In genomic region chr15:42547926-42548257, GRCh38 we compare ENCODE assay signal across 7 cellular contexts. TPM values are rescaled to one million over a fixed set of nuclear protein-coding genes. Genes with fewer than 3 reads are reported as not detected.
DNase-seq lines count a peak whose midpoint lies in the region; ATAC-seq, FAIRE-seq and TF ChIP-seq lines count a peak whose summit lies in the region.

No MANE protein-coding gene starts in this region.

- peaks cover 40% of the 10 kb centered on the region for H3K79me2 ChIP-seq in HepG2 (ENCODE audit: insufficient read depth, low read length)

- H3K9me3 ChIP-seq in HepG2 (ENCODE audit: low read length): no peaks in the 10 kb centered on the region
- no peaks in the 10 kb centered on the region for H3K9me3 ChIP-seq in testis

- 9% methylated on average over 5 of the region's 9 CpGs for WGBS in HepG2 (ENCODE audit: low lambda C conversion rate)
- 0 to 2% methylated on average over 9 of the region's 9 CpGs for WGBS in testis, 2 donors

- CTCF ChIA-PET in HepG2 (lab: Yijun Ruan, JAX; ENCODE audit: low intra/inter-chr PET ratio, low total read pairs): no interaction called here

- H3K4me1 ChIP-seq in HepG2 (ENCODE audit: insufficient read depth, low read length) (peaks cover 45% of the 10 kb centered on the region), testis (peaks cover 17% of the 10 kb centered on the region)

- H3K27ac ChIP-seq in HepG2 (ENCODE audit: extremely low read length, insufficient read depth, low read length) (peak overlapping the region; percentile 68), testis (peak overlapping the region; percentile 91 to 94)

- peak overlapping the region; percentile 93 for H3K9ac ChIP-seq in HepG2 (ENCODE audit: insufficient read depth, low read depth, low read length)

- intact Hi-C loops in HepG2 (cut with micrococcal nuclease; ENCODE audit: unreplicated experiment): loop anchor here (2.0 to 5.0 kb wide), 2 partner anchors 57 to 104 kb away; partner anchors contain the start of gene ZNF106
- intact Hi-C loops in testis (cut with DNase I; ENCODE audit: low total_unique reads): no loop called here

- peak overlapping the region; percentile 100 for H3K4me3 ChIP-seq in Jurkat, Clone E6-1 (ENCODE audit: low read length)
- H3K4me3 ChIP-seq in bronchial epithelial cell (ENCODE audit: low read depth, low read length) (peak overlapping the region; percentile 72), HepG2 (replicated peaks in 1 of 3; ENCODE audit: insufficient read depth in 1 of 3, low read depth in 2 of 3, low read length in 3 of 3) (peak overlapping the region; percentile 87 to 96 (median 96)), testis (peak overlapping the region; percentile 81 to 91)

- H3K27me3 ChIP-seq in bronchial epithelial cell (ENCODE audit: control insufficient read depth, insufficient read depth, low read length): no peaks in the 10 kb centered on the region
- H3K27me3 ChIP-seq in HepG2 (ENCODE audit: control insufficient read depth in 1 of 2, insufficient read depth in 2 of 2, low read length in 2 of 2): no peaks in the 10 kb centered on the region; a peak in 1 of 5 replicates
- no peaks in the 10 kb centered on the region for H3K27me3 ChIP-seq in testis

- H2AFZ ChIP-seq in HepG2 (ENCODE audit: low read length): peak overlapping the region; percentile 59

- no peaks in the 10 kb centered on the region for H4K20me1 ChIP-seq in HepG2 (ENCODE audit: insufficient read depth, low read length)

- FAIRE-seq in bronchial epithelial cell (lab: Jason Lieb, UNC) (no peak), HepG2 (lab: Jason Lieb, UNC) (peak; percentile 18)

- DNase-seq in Jurkat, Clone E6-1 (ENCODE audit: low read depth, low spot score): peak; percentile 9
- DNase-seq in bronchial epithelial cell (ENCODE audit: low read depth) (peak; percentile 44), HepG2 (ENCODE audit: low spot score) (peak; percentile 3), testis (no peak), NCI-H446 (lab: John Stamatoyannopoulos, UW) (no peak)
- no peak for DNase-seq in activated CD4-positive, CD25-positive, alpha-beta regulatory T cell treated with anti-CD3 and anti-CD28 coated beads, Interleukin-2, amount 50 U/mL, for 72 hours

- TF ChIP-seq POLR2A in HepG2 (IDR thresholded peaks at IDR 0.05; ENCODE audit: insufficient read depth in 1 of 2, low read depth in 2 of 2, low read length in 2 of 2): no peak
- TF ChIP-seq POLR2A in testis (IDR thresholded peaks at IDR 0.05): no peak

- no peak for TF ChIP-seq RAD21 in HepG2 (CRISPR knock-in tag; IDR thresholded peaks at IDR 0.05)

- peaks cover 15% of the 10 kb centered on the region for H3K36me3 ChIP-seq in bronchial epithelial cell (ENCODE audit: control insufficient read depth, insufficient read depth, low read length)
- peaks cover 0 to 20% of the 10 kb centered on the region in 2 experiments; a peak in 4 of 5 replicates for H3K36me3 ChIP-seq in HepG2 (replicated peaks in 1 of 2; ENCODE audit: control insufficient read depth in 1 of 2, insufficient read depth in 2 of 2, low read length in 2 of 2)
- H3K36me3 ChIP-seq in testis (ENCODE audit: low read depth, missing control alignments): no peaks in the 10 kb centered on the region

- BruUV-seq in HepG2 (replicated peaks; lab: Mats Ljungman, UMichigan): no TSS peak

- in situ Hi-C loops in HepG2 (cut with HindIII; ENCODE audit: extremely low pct_ligation_motif_present, low pct_unique_long_range_greater_than_20kb): no loop called here

- H3K4me2 ChIP-seq in HepG2 (ENCODE audit: low read depth, low read length): peak overlapping the region; percentile 77

- TF ChIP-seq CTCF in bronchial epithelial cell (IDR thresholded peaks at IDR 0.05; ENCODE audit: insufficient read depth, low read length, severe bottlenecking) (no peak), HepG2 (CRISPR knock-in tag; IDR thresholded peaks at IDR 0.05) (no peak), testis (IDR thresholded peaks at IDR 0.05) (no peak)

- TF ChIP-seq EP300 in HepG2 (IDR thresholded peaks at IDR 0.05; ENCODE audit: low read depth in 2 of 2, low read length in 2 of 2) (no peak), HepG2 (CRISPR knock-in tag; IDR thresholded peaks at IDR 0.05; ENCODE audit: borderline replicate concordance) (no peak)

- POLR2A ChIA-PET in HepG2 (lab: Yijun Ruan, JAX): interaction anchor here (0.8 to 2.1 kb wide), 7 partner anchors 9 to 155 kb away, joined by 3 to 20 read pairs (median 7); partner anchors contain the start of genes SNAP23, STARD9 and ZNF106

- peak; percentile 7 for ATAC-seq in GM19372 (IDR thresholded peaks at IDR 0.05; ENCODE audit: low read depth, unreplicated experiment)
- ATAC-seq in HepG2: peak; percentile 38

RNA-seq across cellular contexts. Expression of gene LRRC57, which starts 0.7 kb away (rescaled TPM):
- polyA plus RNA-seq in Jurkat, Clone E6-1 (2012; ENCODE audit: insufficient read depth, insufficient read length): 20.1 TPM
- total RNA-seq in bronchial epithelial cell (17.1 and 20.2 TPM in 2 replicates), HepG2 (2016; rRNA removed; fragmentation: Illumina TruSeq; extraction: Trizol) (14.8 and 26.0 TPM in 2 replicates), testis (10 to 100 TPM; 26.7 to 35.4 TPM)
- 1.7 and 3.9 TPM in 2 replicates for total RNA-seq in HepG2 (2016; cell fraction: cytosol; rRNA removed; fragmentation: Illumina TruSeq; extraction: Trizol; ENCODE audit: low read depth)
- 16.4 and 25.0 TPM in 2 replicates for total RNA-seq in HepG2 (2016; cell fraction: insoluble cytoplasmic fraction; rRNA removed; fragmentation: Illumina TruSeq; extraction: Trizol)
- total RNA-seq in HepG2 (2016; cell fraction: membrane; rRNA removed; fragmentation: Illumina TruSeq; extraction: Trizol): 5.9 and 7.8 TPM in 2 replicates
- total RNA-seq in HepG2 (2016; cell fraction: nucleus; rRNA removed; fragmentation: Illumina TruSeq; extraction: Trizol): 8.2 and 9.4 TPM in 2 replicates
- polyA plus RNA-seq in HepG2 (2011; rRNA removed) (4.1 and 5.8 TPM in 2 replicates), testis (ENCODE audit: insufficient read depth, low read depth, low replicate concordance) (15.5 TPM)
- 4.0 and 6.6 TPM in 2 replicates for polyA plus RNA-seq in HepG2 (2011; cell fraction: cytosol; rRNA removed)
- 3.5 and 4.5 TPM in 2 replicates for polyA plus RNA-seq in HepG2 (2011; cell fraction: nucleus; rRNA removed)
- 5.1 and 5.9 TPM in 2 replicates for polyA plus RNA-seq in HepG2 (2012)
- polyA plus RNA-seq in HepG2 (2016; cell fraction: cytosol; fragmentation: Illumina TruSeq; extraction: Trizol; ENCODE audit: low read depth): 0.71 and 0.75 TPM in 2 replicates
- polyA plus RNA-seq in HepG2 (2016; cell fraction: insoluble cytoplasmic fraction; fragmentation: Illumina TruSeq; extraction: Trizol; ENCODE audit: low read depth): 16.5 and 17.4 TPM in 2 replicates
- 2.4 and 3.5 TPM in 2 replicates for polyA plus RNA-seq in HepG2 (2016; cell fraction: membrane; fragmentation: Illumina TruSeq; extraction: Trizol; ENCODE audit: low read depth)
- polyA plus RNA-seq in HepG2 (2016; cell fraction: nucleus; fragmentation: Illumina TruSeq; extraction: Trizol; ENCODE audit: insufficient read depth, low read depth): 11.6 and 12.8 TPM in 2 replicates
- 5.2 and 9.8 TPM in 2 replicates for polyA minus RNA-seq in HepG2 (2011; rRNA and poly(A)+ RNA removed; ENCODE audit: low replicate concordance)
- polyA minus RNA-seq in HepG2 (2011; cell fraction: cytosol; rRNA and poly(A)+ RNA removed): 3.0 and 4.5 TPM in 2 replicates
- polyA minus RNA-seq in HepG2 (2011; cell fraction: nucleus; rRNA and poly(A)+ RNA removed): 4.8 and 5.7 TPM in 2 replicates

RNA-seq across cellular contexts. Expression of gene HAUS2, which starts 0.7 kb away (rescaled TPM):
- polyA plus RNA-seq in Jurkat, Clone E6-1 (2012; ENCODE audit: insufficient read depth, insufficient read length): 33.1 TPM
- total RNA-seq in bronchial epithelial cell: 21.4 and 28.2 TPM in 2 replicates
- total RNA-seq in HepG2 (2016; rRNA removed; fragmentation: Illumina TruSeq; extraction: Trizol): 32.9 and 49.4 TPM in 2 replicates
- total RNA-seq in HepG2 (2016; cell fraction: cytosol; rRNA removed; fragmentation: Illumina TruSeq; extraction: Trizol; ENCODE audit: low read depth): 8.7 and 10.9 TPM in 2 replicates
- total RNA-seq in HepG2 (2016; cell fraction: insoluble cytoplasmic fraction; rRNA removed; fragmentation: Illumina TruSeq; extraction: Trizol): 32.1 and 46.9 TPM in 2 replicates
- 18.3 and 18.9 TPM in 2 replicates for total RNA-seq in HepG2 (2016; cell fraction: membrane; rRNA removed; fragmentation: Illumina TruSeq; extraction: Trizol)
- 11.2 and 15.2 TPM in 2 replicates for total RNA-seq in HepG2 (2016; cell fraction: nucleus; rRNA removed; fragmentation: Illumina TruSeq; extraction: Trizol)
- polyA plus RNA-seq in HepG2 (2011; rRNA removed): 10.0 and 11.6 TPM in 2 replicates
- polyA plus RNA-seq in HepG2 (2011; cell fraction: cytosol; rRNA removed): 6.5 and 10.4 TPM in 2 replicates
- polyA plus RNA-seq in HepG2 (2011; cell fraction: nucleus; rRNA removed): 3.3 and 4.6 TPM in 2 replicates
- 9.7 and 11.7 TPM in 2 replicates for polyA plus RNA-seq in HepG2 (2012)
- 7.5 and 10.5 TPM in 2 replicates for polyA plus RNA-seq in HepG2 (2016; cell fraction: cytosol; fragmentation: Illumina TruSeq; extraction: Trizol; ENCODE audit: low read depth)
- 42.4 and 46.1 TPM in 2 replicates for polyA plus RNA-seq in HepG2 (2016; cell fraction: insoluble cytoplasmic fraction; fragmentation: Illumina TruSeq; extraction: Trizol; ENCODE audit: low read depth)
- polyA plus RNA-seq in HepG2 (2016; cell fraction: membrane; fragmentation: Illumina TruSeq; extraction: Trizol; ENCODE audit: low read depth): 13.8 and 16.6 TPM in 2 replicates
- 17.3 and 19.7 TPM in 2 replicates for polyA plus RNA-seq in HepG2 (2016; cell fraction: nucleus; fragmentation: Illumina TruSeq; extraction: Trizol; ENCODE audit: insufficient read depth, low read depth)
- polyA minus RNA-seq in HepG2 (2011; rRNA and poly(A)+ RNA removed; ENCODE audit: low replicate concordance): 2.0 and 13.0 TPM in 2 replicates
- 7.4 and 11.5 TPM in 2 replicates for polyA minus RNA-seq in HepG2 (2011; cell fraction: cytosol; rRNA and poly(A)+ RNA removed)
- polyA minus RNA-seq in HepG2 (2011; cell fraction: nucleus; rRNA and poly(A)+ RNA removed): 5.2 and 6.3 TPM in 2 replicates
- 10 to 100 TPM; 24.4 to 33.5 TPM for total RNA-seq in testis
- polyA plus RNA-seq in testis (ENCODE audit: insufficient read depth, low read depth, low replicate concordance): 21.5 TPM

RNA-seq across cellular contexts. Expression of gene STARD9, which starts 27.5 kb away (rescaled TPM):
- 6.6 TPM for polyA plus RNA-seq in Jurkat, Clone E6-1 (2012; ENCODE audit: insufficient read depth, insufficient read length)
- 0.64 and 1.6 TPM in 2 replicates for total RNA-seq in bronchial epithelial cell
- total RNA-seq in HepG2 (2016; rRNA removed; fragmentation: Illumina TruSeq; extraction: Trizol): 2.7 and 5.3 TPM in 2 replicates
- 1.0 and 1.3 TPM in 2 replicates for total RNA-seq in HepG2 (2016; cell fraction: cytosol; rRNA removed; fragmentation: Illumina TruSeq; extraction: Trizol; ENCODE audit: low read depth)
- 2.6 and 4.9 TPM in 2 replicates for total RNA-seq in HepG2 (2016; cell fraction: insoluble cytoplasmic fraction; rRNA removed; fragmentation: Illumina TruSeq; extraction: Trizol)
- 0.86 and 1.4 TPM in 2 replicates for total RNA-seq in HepG2 (2016; cell fraction: membrane; rRNA removed; fragmentation: Illumina TruSeq; extraction: Trizol)
- total RNA-seq in HepG2 (2016; cell fraction: nucleus; rRNA removed; fragmentation: Illumina TruSeq; extraction: Trizol): 9.0 and 12.9 TPM in 2 replicates
- 7.5 and 9.0 TPM in 2 replicates for polyA plus RNA-seq in HepG2 (2011; rRNA removed)
- 1.7 and 1.9 TPM in 2 replicates for polyA plus RNA-seq in HepG2 (2011; cell fraction: cytosol; rRNA removed)
- 57.0 and 60.2 TPM in 2 replicates for polyA plus RNA-seq in HepG2 (2011; cell fraction: nucleus; rRNA removed)
- 5.9 and 8.8 TPM in 2 replicates for polyA plus RNA-seq in HepG2 (2012)
- polyA plus RNA-seq in HepG2 (2016; cell fraction: cytosol; fragmentation: Illumina TruSeq; extraction: Trizol; ENCODE audit: low read depth): 0.23 and 0.53 TPM in 2 replicates
- 1.4 and 1.8 TPM in 2 replicates for polyA plus RNA-seq in HepG2 (2016; cell fraction: insoluble cytoplasmic fraction; fragmentation: Illumina TruSeq; extraction: Trizol; ENCODE audit: low read depth)
- polyA plus RNA-seq in HepG2 (2016; cell fraction: membrane; fragmentation: Illumina TruSeq; extraction: Trizol; ENCODE audit: low read depth): 0.34 and 0.55 TPM in 2 replicates
- 20.5 and 20.8 TPM in 2 replicates for polyA plus RNA-seq in HepG2 (2016; cell fraction: nucleus; fragmentation: Illumina TruSeq; extraction: Trizol; ENCODE audit: insufficient read depth, low read depth)
- 8.8 and 8.9 TPM in 2 replicates for polyA minus RNA-seq in HepG2 (2011; rRNA and poly(A)+ RNA removed; ENCODE audit: low replicate concordance)
- 1.9 and 2.0 TPM in 2 replicates for polyA minus RNA-seq in HepG2 (2011; cell fraction: cytosol; rRNA and poly(A)+ RNA removed)
- polyA minus RNA-seq in HepG2 (2011; cell fraction: nucleus; rRNA and poly(A)+ RNA removed): 28.7 and 30.3 TPM in 2 replicates
- total RNA-seq in testis: 100 to 1,000 TPM; 132 to 137 TPM
- 41.1 TPM for polyA plus RNA-seq in testis (ENCODE audit: insufficient read depth, low read depth, low replicate concordance)

RNA-seq across cellular contexts. Expression of gene SNAP23, which starts 52.5 kb away (rescaled TPM):
- 76.6 TPM for polyA plus RNA-seq in Jurkat, Clone E6-1 (2012; ENCODE audit: insufficient read depth, insufficient read length)
- total RNA-seq in bronchial epithelial cell (50.6 and 58.2 TPM in 2 replicates), HepG2 (2016; rRNA removed; fragmentation: Illumina TruSeq; extraction: Trizol) (101 and 136 TPM in 2 replicates), testis (100 to 1,000 TPM in 1 of 2 donors, 10 to 100 TPM in 1; 99.4 to 101 TPM)
- total RNA-seq in HepG2 (2016; cell fraction: cytosol; rRNA removed; fragmentation: Illumina TruSeq; extraction: Trizol; ENCODE audit: low read depth): 20.3 and 21.2 TPM in 2 replicates
- 93.8 and 130 TPM in 2 replicates for total RNA-seq in HepG2 (2016; cell fraction: insoluble cytoplasmic fraction; rRNA removed; fragmentation: Illumina TruSeq; extraction: Trizol)
- total RNA-seq in HepG2 (2016; cell fraction: membrane; rRNA removed; fragmentation: Illumina TruSeq; extraction: Trizol): 31.1 and 31.7 TPM in 2 replicates
- total RNA-seq in HepG2 (2016; cell fraction: nucleus; rRNA removed; fragmentation: Illumina TruSeq; extraction: Trizol): 50.1 and 50.5 TPM in 2 replicates
- polyA plus RNA-seq in HepG2 (2011; rRNA removed) (27.4 and 37.0 TPM in 2 replicates), testis (ENCODE audit: insufficient read depth, low read depth, low replicate concordance) (114 TPM)
- 18.1 and 21.6 TPM in 2 replicates for polyA plus RNA-seq in HepG2 (2011; cell fraction: cytosol; rRNA removed)
- 32.2 and 35.2 TPM in 2 replicates for polyA plus RNA-seq in HepG2 (2011; cell fraction: nucleus; rRNA removed)
- 24.7 and 39.2 TPM in 2 replicates for polyA plus RNA-seq in HepG2 (2012)
- polyA plus RNA-seq in HepG2 (2016; cell fraction: cytosol; fragmentation: Illumina TruSeq; extraction: Trizol; ENCODE audit: low read depth): 7.1 and 8.2 TPM in 2 replicates
- polyA plus RNA-seq in HepG2 (2016; cell fraction: insoluble cytoplasmic fraction; fragmentation: Illumina TruSeq; extraction: Trizol; ENCODE audit: low read depth): 108 and 113 TPM in 2 replicates
- 18.3 and 19.7 TPM in 2 replicates for polyA plus RNA-seq in HepG2 (2016; cell fraction: membrane; fragmentation: Illumina TruSeq; extraction: Trizol; ENCODE audit: low read depth)
- polyA plus RNA-seq in HepG2 (2016; cell fraction: nucleus; fragmentation: Illumina TruSeq; extraction: Trizol; ENCODE audit: insufficient read depth, low read depth): 80.0 and 84.7 TPM in 2 replicates
- 7.2 and 13.6 TPM in 2 replicates for polyA minus RNA-seq in HepG2 (2011; rRNA and poly(A)+ RNA removed; ENCODE audit: low replicate concordance)
- 33.7 and 41.7 TPM in 2 replicates for polyA minus RNA-seq in HepG2 (2011; cell fraction: cytosol; rRNA and poly(A)+ RNA removed)
- 37.5 and 51.8 TPM in 2 replicates for polyA minus RNA-seq in HepG2 (2011; cell fraction: nucleus; rRNA and poly(A)+ RNA removed)

RNA-seq across cellular contexts. Expression of gene ZNF106, which starts 57.0 kb away (rescaled TPM):
- 31.8 TPM for polyA plus RNA-seq in Jurkat, Clone E6-1 (2012; ENCODE audit: insufficient read depth, insufficient read length)
- 33.3 and 34.5 TPM in 2 replicates for total RNA-seq in bronchial epithelial cell
- 35.1 and 63.9 TPM in 2 replicates for total RNA-seq in HepG2 (2016; rRNA removed; fragmentation: Illumina TruSeq; extraction: Trizol)
- total RNA-seq in HepG2 (2016; cell fraction: cytosol; rRNA removed; fragmentation: Illumina TruSeq; extraction: Trizol; ENCODE audit: low read depth): 5.0 and 5.3 TPM in 2 replicates
- 37.7 and 57.7 TPM in 2 replicates for total RNA-seq in HepG2 (2016; cell fraction: insoluble cytoplasmic fraction; rRNA removed; fragmentation: Illumina TruSeq; extraction: Trizol)
- total RNA-seq in HepG2 (2016; cell fraction: membrane; rRNA removed; fragmentation: Illumina TruSeq; extraction: Trizol): 15.6 and 16.3 TPM in 2 replicates
- 30.0 and 35.0 TPM in 2 replicates for total RNA-seq in HepG2 (2016; cell fraction: nucleus; rRNA removed; fragmentation: Illumina TruSeq; extraction: Trizol)
- 11.8 and 12.5 TPM in 2 replicates for polyA plus RNA-seq in HepG2 (2011; rRNA removed)
- 6.7 and 10.6 TPM in 2 replicates for polyA plus RNA-seq in HepG2 (2011; cell fraction: cytosol; rRNA removed)
- 4.8 and 8.1 TPM in 2 replicates for polyA plus RNA-seq in HepG2 (2011; cell fraction: nucleus; rRNA removed)
- polyA plus RNA-seq in HepG2 (2012): 14.4 and 15.4 TPM in 2 replicates
- 0.78 and 0.85 TPM in 2 replicates for polyA plus RNA-seq in HepG2 (2016; cell fraction: cytosol; fragmentation: Illumina TruSeq; extraction: Trizol; ENCODE audit: low read depth)
- polyA plus RNA-seq in HepG2 (2016; cell fraction: insoluble cytoplasmic fraction; fragmentation: Illumina TruSeq; extraction: Trizol; ENCODE audit: low read depth): 20.0 and 21.6 TPM in 2 replicates
- 2.5 and 3.2 TPM in 2 replicates for polyA plus RNA-seq in HepG2 (2016; cell fraction: membrane; fragmentation: Illumina TruSeq; extraction: Trizol; ENCODE audit: low read depth)
- polyA plus RNA-seq in HepG2 (2016; cell fraction: nucleus; fragmentation: Illumina TruSeq; extraction: Trizol; ENCODE audit: insufficient read depth, low read depth): 14.9 and 17.2 TPM in 2 replicates
- polyA minus RNA-seq in HepG2 (2011; rRNA and poly(A)+ RNA removed; ENCODE audit: low replicate concordance): 28.4 and 94.6 TPM in 2 replicates
- 18.8 and 22.0 TPM in 2 replicates for polyA minus RNA-seq in HepG2 (2011; cell fraction: cytosol; rRNA and poly(A)+ RNA removed)
- 24.3 and 30.8 TPM in 2 replicates for polyA minus RNA-seq in HepG2 (2011; cell fraction: nucleus; rRNA and poly(A)+ RNA removed)
- total RNA-seq in testis: 10 to 100 TPM; 84.4 to 95.4 TPM
- 51.4 TPM for polyA plus RNA-seq in testis (ENCODE audit: insufficient read depth, low read depth, low replicate concordance)

Comparison
In these comparisons a context has a peak if more than half of its experiments do, and no peak if none do; other contexts are left out.
1. DNase-seq: peak in Jurkat, Clone E6-1 (single experiment), bronchial epithelial cell (single experiment) and HepG2 (single experiment); none in testis (single experiment), activated CD4-positive, CD25-positive, alpha-beta regulatory T cell treated with anti-CD3 and anti-CD28 coated beads, Interleukin-2, amount 50 U/mL, for 72 hours (single experiment) and NCI-H446 (0 of 2).
2. RNA of gene STARD9, which starts 27.5 kb away (total RNA-seq): 132 to 137 TPM in testis; 0.86 to 12.9 TPM in HepG2 and 0.64 to 1.6 TPM in bronchial epithelial cell; every median in the first group is over 4 times any median in the second.
3. Peak in every context shown above with its lines, with median percentiles within 50 percentile points of each other: H3K4me3 ChIP-seq.